Comparison of ENCODE assay signal across 11 cellular contexts in the genomic region with DNA sequence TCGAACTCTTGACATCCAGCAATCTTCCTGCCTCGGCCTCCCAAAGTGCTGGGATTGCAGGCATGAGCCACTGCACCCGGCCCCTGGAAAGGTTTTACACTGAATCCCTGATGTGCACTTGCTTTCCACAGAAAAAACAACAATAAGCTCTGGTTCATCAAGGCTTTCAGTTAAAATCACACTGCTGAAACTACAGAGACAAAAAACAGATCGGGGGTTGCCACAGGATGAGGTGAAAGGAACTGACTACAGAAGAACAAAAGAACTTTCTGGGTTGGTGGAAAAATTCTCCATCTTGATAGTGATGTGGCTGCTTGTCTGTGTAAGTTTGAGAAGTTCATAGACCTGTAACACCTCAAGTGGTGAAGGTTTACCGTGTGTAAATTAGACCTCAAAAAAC. TPM values are rescaled to one million over a fixed set of nuclear protein-coding genes. Genes with fewer than 3 reads are reported as not detected.
DNase-seq lines count a peak whose midpoint lies in the region; ATAC-seq and TF ChIP-seq lines count a peak whose summit lies in the region.
"Had no signal": no experiment of that assay in that cellular context is flagged by ENCODE, and none has a peak within 500 bp of the region (broad histone marks: within the 10 kb centered on the region; RNA-seq: fewer than 3 reads in every experiment).

No MANE protein-coding gene starts in this region.

- peaks cover 3% of the 10 kb centered on the region for H3K27me3 Mint-ChIP-seq in activated naive CD8-positive, alpha-beta T cell treated with anti-CD3 and anti-CD28 coated beads for 36 hours

- no peak overlapping the region for H2AFZ ChIP-seq in PC-9

- no peak for DNase-seq in AG04450 (ENCODE audit: low read depth, low spot score)
- DNase-seq in PC-9 = no peak
- peak; percentile 39 for DNase-seq in activated naive CD8-positive, alpha-beta T cell treated with anti-CD3 and anti-CD28 coated beads for 36 hours
- peak; percentile 25 to 59 for DNase-seq in lung microvascular endothelial cell (ENCODE audit: low read depth in 2 of 2)
- DNase-seq in GM13976 (ENCODE audit: low spot score) = no peak
- no peak for DNase-seq in superior temporal gyrus (ENCODE audit: extremely low spot score)
- DNase-seq: AML-193, NCI-H2107 had no signal

- POLR2A ChIA-PET in AG04450 (lab: Yijun Ruan, JAX) = interaction anchor here (0.5 to 0.8 kb wide), 2 partner anchors 50 to 515 kb away, joined by 3 read pairs; no protein-coding TSS in a partner anchor
- POLR2A ChIA-PET in PC-9 (lab: Charles Lee; ENCODE audit: unreplicated experiment) = interaction anchor here (0.5 to 0.6 kb wide), 2 partner anchors 42 to 103 kb away, joined by 3 read pairs; no protein-coding TSS in a partner anchor

- no peaks in the 10 kb centered on the region for H3K9me3 Mint-ChIP-seq in activated naive CD8-positive, alpha-beta T cell treated with anti-CD3 and anti-CD28 coated beads for 36 hours

- 83 to 93% methylated on average over 2 to 3 of the region's 5 CpGs for WGBS in gastroesophageal sphincter (ENCODE audit: low coverage in 1 of 2), 2 donors

- no peak for TF ChIP-seq EP300 in gastroesophageal sphincter (IDR thresholded peaks at IDR 0.05)

- TF ChIP-seq CTCF in AG04450 (IDR thresholded peaks at IDR 0.05; ENCODE audit: low read depth, low read length) (no peak), PC-9 (conservative IDR thresholded peaks at IDR 0.05) (no peak), GM13976 (IDR thresholded peaks at IDR 0.05; ENCODE audit: borderline replicate concordance, control extremely low read depth, extremely low read depth, insufficient read depth, missing control alignments) (no peak), gastroesophageal sphincter (IDR thresholded peaks at IDR 0.05) (no peak)

- H3K9me2 ChIP-seq in PC-9 (ENCODE audit: insufficient read depth) = no peaks in the 10 kb centered on the region

- in situ Hi-C loops in GM13976 (cut with MboI; ENCODE audit: low sequenced_read_pairs, unreplicated experiment) = no loop called here

- H3K36me3 Mint-ChIP-seq in activated naive CD8-positive, alpha-beta T cell treated with anti-CD3 and anti-CD28 coated beads for 36 hours = peaks cover 58% of the 10 kb centered on the region

- no TSS peak for BruUV-seq in PC-9 (replicated peaks; lab: Mats Ljungman, UMichigan)

- H3F3A ChIP-seq in PC-9 (ENCODE audit: insufficient read depth, low read depth) = peaks cover 38% of the 10 kb centered on the region

- peaks cover 57% of the 10 kb centered on the region for H3K4me1 Mint-ChIP-seq in activated naive CD8-positive, alpha-beta T cell treated with anti-CD3 and anti-CD28 coated beads for 36 hours

- peak overlapping the region; percentile 84 for H3K4me3 ChIP-seq in AG04450 (ENCODE audit: low read depth, low read length)
- peak overlapping the region; percentile 70; the same call in 1 of the 2 replicates for H3K4me3 ChIP-seq in PC-9
- H3K4me3 ChIP-seq in gastroesophageal sphincter = no peak overlapping the region

- peaks cover 17% of the 10 kb centered on the region for H3K4me1 ChIP-seq in PC-9 (replicated peaks; ENCODE audit: insufficient read depth)
- H3K4me1 ChIP-seq in gastroesophageal sphincter = peaks cover 3 to 49% (median 17%) of the 10 kb centered on the region in 3 donors

- H3K79me2 ChIP-seq in PC-9 (ENCODE audit: low read depth) = peaks cover 42% of the 10 kb centered on the region

- H3K9me3 ChIP-seq in AG04450 (ENCODE audit: control insufficient read depth, insufficient read depth, low read length) (no peaks in the 10 kb centered on the region; the same call in 1 of the 2 replicates), PC-9 (ENCODE audit: insufficient read depth, low read depth) (no peaks in the 10 kb centered on the region), gastroesophageal sphincter (no peaks in the 10 kb centered on the region)

- peak overlapping the region; percentile 95 for H3K4me3 Mint-ChIP-seq in activated naive CD8-positive, alpha-beta T cell treated with anti-CD3 and anti-CD28 coated beads for 36 hours

- H3K4me2 ChIP-seq in PC-9 = peak overlapping the region; percentile 95

- CTCF ChIA-PET in AG04450 (lab: Charles Lee) (interaction anchor here (0.7 to 7.0 kb wide), 4 partner anchors 44 to 148 kb away, joined by 3 to 84 read pairs (median 4); no protein-coding TSS in a partner anchor), PC-9 (lab: Charles Lee) (no interaction called here)

- no peak for TF ChIP-seq POLR2A in gastroesophageal sphincter (IDR thresholded peaks at IDR 0.05)

- H4K20me1 ChIP-seq in PC-9 (ENCODE audit: insufficient read depth) = peaks cover 15% of the 10 kb centered on the region

- intact Hi-C loops in PC-9 (cut with micrococcal nuclease; ENCODE audit: unreplicated experiment) = no loop called here

- peak overlapping the region; percentile 99 for H3K27ac Mint-ChIP-seq in activated naive CD8-positive, alpha-beta T cell treated with anti-CD3 and anti-CD28 coated beads for 36 hours

- H3K27ac ChIP-seq in AG04450 (ENCODE audit: low read depth, low read length) (no peak overlapping the region), PC-9 (no peak overlapping the region), gastroesophageal sphincter (peak overlapping the region in 1 of 4 donors; percentile 94)

- ATAC-seq in GM19463 (IDR thresholded peaks at IDR 0.05; ENCODE audit: unreplicated experiment) = no peak
- no peak for ATAC-seq in gastroesophageal sphincter

- H3K27me3 ChIP-seq in AG04450 (ENCODE audit: control insufficient read depth, insufficient read depth, low read length) = no peaks in the 10 kb centered on the region
- no peaks in the 10 kb centered on the region for H3K27me3 ChIP-seq in PC-9 (ENCODE audit: insufficient read depth, low read depth)
- H3K27me3 ChIP-seq in gastroesophageal sphincter = no peaks in the 10 kb centered on the region

- H3K36me3 ChIP-seq in PC-9 (ENCODE audit: low read depth) (0 out of 2 replicates have a peak, but pooled peaks cover 7% of the 10 kb centered on the region), gastroesophageal sphincter (peaks cover 0 to 16% of the 10 kb centered on the region in 2 donors)

RNA-seq across cellular contexts. Expression of a gene that starts 2.9 kb away (rescaled TPM):
- polyA plus RNA-seq in AG04450 (2011; rRNA removed) = 6.9 and 14.6 TPM in 2 replicates
- 6.6 and 7.0 TPM in 2 replicates for polyA minus RNA-seq in AG04450 (2011; rRNA and poly(A)+ RNA removed)
- 39.5 and 48.9 TPM in 2 replicates for total RNA-seq in PC-9 (2021)
- 10 to 100 TPM; 36.9 to 38.8 TPM for total RNA-seq in activated naive CD8-positive, alpha-beta T cell treated with anti-CD3 and anti-CD28 coated beads for 36 hours
- total RNA-seq in lung microvascular endothelial cell = 49.0 and 90.9 TPM in 2 replicates
- total RNA-seq in gastroesophageal sphincter = 10 to 100 TPM; 10.3 to 17.9 (median 15.7) TPM

RNA-seq across cellular contexts. Expression of a gene that starts 42.1 kb away (rescaled TPM):
- 29.7 and 34.3 TPM in 2 replicates for polyA plus RNA-seq in AG04450 (2011; rRNA removed)
- 16.1 and 16.2 TPM in 2 replicates for polyA minus RNA-seq in AG04450 (2011; rRNA and poly(A)+ RNA removed)
- 62.3 and 63.1 TPM in 2 replicates for total RNA-seq in PC-9 (2021)
- 10 to 100 TPM; 77.7 to 80.1 TPM for total RNA-seq in activated naive CD8-positive, alpha-beta T cell treated with anti-CD3 and anti-CD28 coated beads for 36 hours
- total RNA-seq in lung microvascular endothelial cell = 45.0 and 47.9 TPM in 2 replicates
- total RNA-seq in gastroesophageal sphincter = 10 to 100 TPM; 22.6 to 30.4 (median 25.7) TPM

RNA-seq across cellular contexts. Expression of a gene that starts 58.2 kb away (rescaled TPM):
- not detected in 2 replicates for polyA plus RNA-seq in AG04450 (2011; rRNA removed)
- polyA minus RNA-seq in AG04450 (2011; rRNA and poly(A)+ RNA removed) = not detected in 2 replicates
- total RNA-seq in PC-9 (2021) (not detected in 2 replicates), lung microvascular endothelial cell (not detected in 2 replicates), gastroesophageal sphincter (not detected)
- total RNA-seq in activated naive CD8-positive, alpha-beta T cell treated with anti-CD3 and anti-CD28 coated beads for 36 hours = not detected
- total RNA-seq: mesenteric fat pad had no signal

Comparison
In these comparisons a context has a peak if more than half of its experiments do, and no peak if none do; other contexts are left out.
1. DNase-seq: peak in activated naive CD8-positive, alpha-beta T cell treated with anti-CD3 and anti-CD28 coated beads for 36 hours (single experiment) and lung microvascular endothelial cell (2 of 2); none in AG04450 (single experiment), PC-9 (0 of 2), GM13976 (single experiment) and superior temporal gyrus (single experiment).
2. H3K4me3 ChIP-seq: peak in AG04450 (single experiment) and PC-9 (single experiment); none in gastroesophageal sphincter (0 of 2).